Comparison of ENCODE assay signal across 18 cellular contexts in the genomic region with DNA sequence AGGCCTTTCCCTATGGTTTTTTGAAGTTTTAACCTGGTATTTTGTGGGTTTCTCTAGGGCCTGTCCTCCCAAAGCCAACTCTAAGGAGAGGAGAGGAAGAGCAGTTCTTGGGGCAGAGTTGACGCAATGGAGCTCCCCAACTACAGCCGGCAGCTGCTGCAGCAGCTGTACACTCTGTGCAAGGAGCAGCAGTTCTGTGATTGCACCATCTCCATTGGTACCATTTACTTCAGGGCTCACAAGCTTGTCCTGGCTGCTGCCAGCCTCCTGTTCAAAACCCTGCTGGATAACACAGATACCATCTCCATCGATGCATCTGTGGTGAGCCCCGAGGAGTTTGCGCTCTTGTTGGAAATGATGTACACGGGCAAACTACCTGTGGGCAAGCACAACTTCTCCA.
"Had no signal": no experiment of that assay in that cellular context is flagged by ENCODE, and none has a peak within 500 bp of the region (broad histone marks: within the 10 kb centered on the region; RNA-seq: fewer than 3 reads in every experiment).

No MANE protein-coding gene starts in this region.

- H3K27ac ChIP-seq: body of pancreas, epithelial cell of prostate, foreskin keratinocyte, hepatocyte, thoracic aorta, upper lobe of left lung had no signal

- H3K4me3 Mint-ChIP-seq: activated CD4-positive, alpha-beta T cell treated with anti-CD3 and anti-CD28 coated beads for 36 hours; activated naive CD8-positive, alpha-beta T cell; effector memory CD8-positive, alpha-beta T cell; natural killer cell treated with Interleukin-12 subunit alpha and Interleukin-12 subunit beta and Interleukin-15 and Interleukin-18, amount 100 ng/mL, for 72 hours; stimulated activated naive B cell treated with anti-CD40 and anti-IgM and Interleukin-4, amounts not matched to agents 10 μg/mL and 1 μg/mL and 100 μg/mL, for 72 hours; T-helper 2 cell treated with Interferon-gamma antibody and Interleukin-4, amounts not matched to agents 5 μg/mL and 100 μg/mL, for 36 hours; WTC11 had no signal

- H3K27me3 Mint-ChIP-seq: activated CD4-positive, alpha-beta T cell treated with anti-CD3 and anti-CD28 coated beads for 36 hours; activated naive CD8-positive, alpha-beta T cell; effector memory CD8-positive, alpha-beta T cell; natural killer cell treated with Interleukin-12 subunit alpha and Interleukin-12 subunit beta and Interleukin-15 and Interleukin-18, amount 100 ng/mL, for 72 hours; stimulated activated naive B cell treated with anti-CD40 and anti-IgM and Interleukin-4, amounts not matched to agents 10 μg/mL and 1 μg/mL and 100 μg/mL, for 72 hours had no signal

- H3K27me3 ChIP-seq: body of pancreas, foreskin keratinocyte, hepatocyte, upper lobe of left lung had no signal

- H3K4me3 ChIP-seq: body of pancreas, hepatocyte, thoracic aorta, upper lobe of left lung had no signal

- H3K4me1 ChIP-seq: foreskin keratinocyte had no signal

- FAIRE-seq: islet of Langerhans had no signal

- ATAC-seq: activated CD4-positive, alpha-beta T cell treated with anti-CD3 and anti-CD28 coated beads for 36 hours; body of pancreas; effector memory CD8-positive, alpha-beta T cell; foreskin keratinocyte; left cardiac atrium; natural killer cell treated with Interleukin-12 subunit alpha and Interleukin-12 subunit beta and Interleukin-15 and Interleukin-18, amount 100 ng/mL, for 72 hours; stimulated activated naive B cell treated with anti-CD40 and anti-IgM and Interleukin-4, amounts not matched to agents 10 μg/mL and 1 μg/mL and 100 μg/mL, for 72 hours had no signal

- H3K27ac Mint-ChIP-seq: activated CD4-positive, alpha-beta T cell treated with anti-CD3 and anti-CD28 coated beads for 36 hours; activated naive CD8-positive, alpha-beta T cell; effector memory CD8-positive, alpha-beta T cell; natural killer cell treated with Interleukin-12 subunit alpha and Interleukin-12 subunit beta and Interleukin-15 and Interleukin-18, amount 100 ng/mL, for 72 hours; stimulated activated naive B cell treated with anti-CD40 and anti-IgM and Interleukin-4, amounts not matched to agents 10 μg/mL and 1 μg/mL and 100 μg/mL, for 72 hours; T-helper 2 cell treated with Interferon-gamma antibody and Interleukin-4, amounts not matched to agents 5 μg/mL and 100 μg/mL, for 36 hours had no signal

- H3K9me3 ChIP-seq: body of pancreas, thoracic aorta, upper lobe of left lung had no signal

- DNase-seq: activated CD4-positive, alpha-beta T cell treated with anti-CD3 and anti-CD28 coated beads for 36 hours; activated CD4-positive, alpha-beta T cell treated with anti-CD3 and anti-CD28 coated beads, Interleukin-2, amount 50 U/mL, for 48 hours; activated gamma-delta T cell treated with Interleukin-2 at 50 U/mL for 16 hours; amniotic stem cell; body of pancreas; effector memory CD8-positive, alpha-beta T cell; foreskin keratinocyte; left cardiac atrium; stimulated activated naive B cell treated with anti-CD40 and anti-IgM and Interleukin-4, amounts not matched to agents 10 μg/mL and 1 μg/mL and 100 μg/mL, for 72 hours; upper lobe of left lung had no signal
